ENCODE assay signal across 17 cellular contexts in genomic region chr2:221524158-221524557, GRCh38. TPM values are rescaled to one million over a fixed set of nuclear protein-coding genes. Genes with fewer than 3 reads are reported as not detected.
DNase-seq lines count a peak whose midpoint lies in the region; ATAC-seq, FAIRE-seq and TF ChIP-seq lines count a peak whose summit lies in the region.
"Had no signal": no experiment of that assay in that cellular context is flagged by ENCODE, and none has a peak within 500 bp of the region (broad histone marks: within the 10 kb centered on the region; RNA-seq: fewer than 3 reads in every experiment).

No MANE protein-coding gene starts in this region.

- no peaks in the 10 kb centered on the region for H4K20me1 ChIP-seq in H9 (ENCODE audit: control insufficient read depth, insufficient read depth, insufficient read length)
- no peaks in the 10 kb centered on the region for H4K20me1 ChIP-seq in keratinocyte (ENCODE audit: control insufficient read depth, extremely low read depth, insufficient read depth, low read length)
- no peaks in the 10 kb centered on the region for H4K20me1 ChIP-seq in mammary epithelial cell (ENCODE audit: insufficient read depth, low read length)

- H3K27me3 Mint-ChIP-seq in CD4-positive, alpha-beta T cell, result no peaks in the 10 kb centered on the region
- no peaks in the 10 kb centered on the region for H3K27me3 Mint-ChIP-seq in H9 (ENCODE audit: low read depth)
- H3K27me3 Mint-ChIP-seq: CD8-positive, alpha-beta memory T cell had no signal

- intact Hi-C loops in CD4-positive, alpha-beta T cell (cut with DNase I, micrococcal nuclease), result no loop called here
- intact Hi-C loops in mammary epithelial cell (cut with micrococcal nuclease), result no loop called here

- WGBS in H9 (ENCODE audit: extremely low coverage, insufficient read length, low lambda C conversion rate), result no CpG with 5 or more reads among the region's 6 CpGs
- 96% methylated on average over 6 of the region's 6 CpGs for WGBS in mammary epithelial cell (ENCODE audit: low coverage, missing lambda C conversion rate)

- no peak overlapping the region for H4K8ac ChIP-seq in H9 (replicated peaks; ENCODE audit: insufficient read length, low read depth, low read length)

- peak overlapping the region; percentile 31 for H3K27ac Mint-ChIP-seq in CD4-positive, alpha-beta T cell
- H3K27ac Mint-ChIP-seq in H9, result peak overlapping the region in 2 of 3 experiments; percentile 35 to 67; a peak in 3 of 7 replicates

- H3K56ac ChIP-seq in H9 (ENCODE audit: insufficient read length, low read depth, low read length), result no peak overlapping the region

- CTCF ChIA-PET in CD4-positive, alpha-beta T cell (lab: Charles Lee), result no interaction called here
- CTCF ChIA-PET in mammary epithelial cell (lab: Charles Lee; ENCODE audit: low non-redundant PET), result no interaction called here

- H3K4me3 ChIP-seq in keratinocyte (ENCODE audit: control insufficient read depth in 2 of 3, extremely low read depth in 1 of 3, insufficient read depth in 2 of 3, low read depth in 1 of 3, low read length in 3 of 3) (no peak overlapping the region), mammary epithelial cell (replicated peaks in 1 of 3; ENCODE audit: insufficient read depth in 1 of 3, low read depth in 2 of 3, low read length in 3 of 3) (no peak overlapping the region)
- H3K4me3 ChIP-seq: GM23248 had no signal

- no peaks in the 10 kb centered on the region for H3K9me1 ChIP-seq in keratinocyte (ENCODE audit: control insufficient read depth, extremely low read depth, insufficient read depth, low read length)

- in situ Hi-C loops in mammary epithelial cell (cut with MboI; ENCODE audit: low sequenced_read_pairs in 2 of 2), result no loop called here

- H3K18ac ChIP-seq in H9 (ENCODE audit: insufficient read length, low read depth, low read length), result no peak overlapping the region

- no peak for ATAC-seq in CD4-positive, alpha-beta T cell (ENCODE audit: poor library complexity)
- no peak for ATAC-seq in HG03280 (IDR thresholded peaks at IDR 0.05; ENCODE audit: unreplicated experiment)

- no TSS peak for BruUV-seq in mammary epithelial cell (replicated peaks; lab: Mats Ljungman, UMichigan)

- H3K4ac ChIP-seq in H9 (ENCODE audit: low read depth, low read length), result no peak overlapping the region

- H3K79me1 ChIP-seq in H9 (ENCODE audit: insufficient read depth, low read depth, low read length, poor library complexity, severe bottlenecking), result no peaks in the 10 kb centered on the region

- no peak overlapping the region for H2BK5ac ChIP-seq in H9 (ENCODE audit: insufficient read length, low read length)

- TF ChIP-seq CTCF in CD4-positive, alpha-beta T cell (IDR thresholded peaks at IDR 0.05), result no peak
- TF ChIP-seq CTCF in H9 (conservative IDR thresholded peaks at IDR 0.05) (no peak), keratinocyte (optimal IDR thresholded peaks at IDR 0.05 in 1 of 3, IDR thresholded peaks at IDR 0.05 in 1 of 3, conservative IDR thresholded peaks at IDR 0.05 in 1 of 3; ENCODE audit: extremely low read depth in 1 of 3, insufficient read depth in 2 of 3, low read length in 3 of 3) (no peak), mammary epithelial cell (conservative IDR thresholded peaks at IDR 0.05 in 1 of 2, IDR thresholded peaks at IDR 0.05 in 1 of 2; ENCODE audit: extremely low read depth in 1 of 2, insufficient read depth in 1 of 2, low read depth in 1 of 2, low read length in 2 of 2) (no peak)

- H3T11ph ChIP-seq in H9 (ENCODE audit: low read length), result no peak overlapping the region

- dilution Hi-C loops in keratinocyte (cut with MboI; ENCODE audit: extremely low pct_ligation_motif_present, low sequenced_read_pairs), result no loop called here
- dilution Hi-C loops in mammary epithelial cell (cut with HindIII; ENCODE audit: low sequenced_read_pairs), result no loop called here

- H3K4me1 Mint-ChIP-seq in CD4-positive, alpha-beta T cell (ENCODE audit: low read depth), result peaks cover 42% of the 10 kb centered on the region
- H3K4me1 Mint-ChIP-seq in H9, result peaks cover 30 to 50% of the 10 kb centered on the region in 2 experiments

- DNase-seq in CD4-positive, alpha-beta T cell, result no peak
- DNase-seq in H9, result no peak
- peak; percentile 48 for DNase-seq in NCI-H69 (lab: John Stamatoyannopoulos, UW)
- no peak for DNase-seq in keratinocyte (ENCODE audit: low read depth, low spot score)
- no peak for DNase-seq in AML-193 (lab: John Stamatoyannopoulos, UW)
- no peak for DNase-seq in NOMO-1 (lab: John Stamatoyannopoulos, UW; ENCODE audit: unreplicated experiment in 2 of 2)
- DNase-seq in mammary epithelial cell, result no peak
- DNase-seq: BE2C; Caco-2; CD8-positive, alpha-beta memory T cell; DND-41; GDM1; GM23248 had no signal

- no peak overlapping the region for H3K23ac ChIP-seq in H9 (ENCODE audit: insufficient read length, low read depth, low read length)

- H3K36me3 ChIP-seq in keratinocyte (ENCODE audit: control insufficient read depth in 2 of 2, extremely low read depth in 1 of 2, insufficient read depth in 2 of 2, low read length in 2 of 2), result no peaks in the 10 kb centered on the region
- H3K36me3 ChIP-seq in mammary epithelial cell (ENCODE audit: insufficient read depth, low read length), result no peaks in the 10 kb centered on the region
- H3K36me3 ChIP-seq: BE2C had no signal

- H3K27me3 ChIP-seq in CD4-positive, alpha-beta T cell (ENCODE audit: control insufficient read depth, insufficient read depth, low read length), result no peaks in the 10 kb centered on the region
- no peaks in the 10 kb centered on the region for H3K27me3 ChIP-seq in H9 (ENCODE audit: insufficient read depth, low read length)
- no peaks in the 10 kb centered on the region for H3K27me3 ChIP-seq in keratinocyte (ENCODE audit: control insufficient read depth, extremely low read depth, insufficient read depth, low read length)
- H3K27me3 ChIP-seq in mammary epithelial cell (ENCODE audit: insufficient read depth, low read length), result no peaks in the 10 kb centered on the region
- H3K27me3 ChIP-seq: BE2C had no signal

- peaks cover 6% of the 10 kb centered on the region; the same call in 1 of the 2 replicates for H3K4me1 ChIP-seq in H9 (ENCODE audit: insufficient read depth, low read length)
- peaks cover 6% of the 10 kb centered on the region for H3K4me1 ChIP-seq in keratinocyte (ENCODE audit: control insufficient read depth, extremely low read depth, insufficient read depth, low read length)
- H3K4me1 ChIP-seq in mammary epithelial cell (ENCODE audit: insufficient read depth, low read length), result no peaks in the 10 kb centered on the region
- H3K4me1 ChIP-seq: BE2C had no signal

- no peak overlapping the region for H2BK120ac ChIP-seq in H9 (ENCODE audit: low read depth, low read length, poor library complexity, severe bottlenecking)

- H3K4me2 ChIP-seq in H9 (ENCODE audit: insufficient read depth, insufficient read length, low read length) (no peak overlapping the region), keratinocyte (ENCODE audit: control insufficient read depth, extremely low read depth, insufficient read depth, low read depth, low read length) (no peak overlapping the region), mammary epithelial cell (ENCODE audit: insufficient read depth, low read depth, low read length) (no peak overlapping the region)

- peaks cover 16% of the 10 kb centered on the region for H3K36me3 Mint-ChIP-seq in CD4-positive, alpha-beta T cell (ENCODE audit: low read depth)
- no peaks in the 10 kb centered on the region for H3K36me3 Mint-ChIP-seq in H9 (ENCODE audit: insufficient read depth in 1 of 3, low read depth in 3 of 3)

- H2BK20ac ChIP-seq in H9 (ENCODE audit: low read depth, low read length, poor library complexity, severe bottlenecking), result no peak overlapping the region

- H3K9ac ChIP-seq in H9 (ENCODE audit: extremely low read depth, insufficient read length, low read length) (no peak overlapping the region), keratinocyte (ENCODE audit: control insufficient read depth, extremely low read depth, insufficient read depth, low read length) (no peak overlapping the region), mammary epithelial cell (ENCODE audit: insufficient read depth, low read length) (no peak overlapping the region)
- H3K9ac ChIP-seq: GM23248 had no signal

- POLR2A ChIA-PET in CD4-positive, alpha-beta T cell (lab: Charles Lee), result no interaction called here

- no peak overlapping the region for H2AFZ ChIP-seq in H9 (ENCODE audit: low read length)
- no peak overlapping the region for H2AFZ ChIP-seq in keratinocyte (ENCODE audit: control insufficient read depth, low read length)
- H2AFZ ChIP-seq in mammary epithelial cell (ENCODE audit: low read depth, low read length), result no peak overlapping the region
- H2AFZ ChIP-seq: GM23248 had no signal

- H3K9me3 ChIP-seq in CD4-positive, alpha-beta T cell (ENCODE audit: control insufficient read depth, low read length), result no peaks in the 10 kb centered on the region
- H3K9me3 ChIP-seq in H9 (ENCODE audit: control insufficient read depth, low read depth, low read length) (no peaks in the 10 kb centered on the region), keratinocyte (ENCODE audit: control insufficient read depth, low read depth, low read length) (no peaks in the 10 kb centered on the region), mammary epithelial cell (replicated peaks; ENCODE audit: insufficient read depth, low read length) (no peaks in the 10 kb centered on the region)
- H3K9me3 ChIP-seq: BE2C, Caco-2 had no signal

- no peak overlapping the region for H3K27ac ChIP-seq in CD4-positive, alpha-beta T cell (ENCODE audit: low read depth, low read length)
- no peak overlapping the region for H3K27ac ChIP-seq in H9 (ENCODE audit: insufficient read length, low read depth, low read length)
- H3K27ac ChIP-seq in keratinocyte (ENCODE audit: control insufficient read depth, insufficient read depth, low read length), result no peak overlapping the region
- no peak overlapping the region for H3K27ac ChIP-seq in mammary epithelial cell (ENCODE audit: insufficient read depth, low read depth, low read length)
- H3K27ac ChIP-seq: C4-2B, GM23248 had no signal

- H3K79me2 ChIP-seq in H9 (ENCODE audit: insufficient read depth, low read length), result no peaks in the 10 kb centered on the region
- H3K79me2 ChIP-seq in keratinocyte (ENCODE audit: control insufficient read depth, insufficient read depth, low read length), result no peaks in the 10 kb centered on the region
- no peaks in the 10 kb centered on the region for H3K79me2 ChIP-seq in mammary epithelial cell (ENCODE audit: insufficient read depth, low read length)

- no peak overlapping the region for H2BK15ac ChIP-seq in H9 (ENCODE audit: low read depth, low read length)

- H2AK5ac ChIP-seq in H9 (ENCODE audit: insufficient read length, low read length), result no peak overlapping the region

- no peak overlapping the region for H3K14ac ChIP-seq in H9 (ENCODE audit: insufficient read depth, low read length)

- no peaks in the 10 kb centered on the region for H3K9me3 Mint-ChIP-seq in CD4-positive, alpha-beta T cell
- H3K9me3 Mint-ChIP-seq in H9, result no peaks in the 10 kb centered on the region

- H4K5ac ChIP-seq in H9 (ENCODE audit: insufficient read length, low read depth, low read length), result no peak overlapping the region

- no peaks in the 10 kb centered on the region for H3K23me2 ChIP-seq in H9 (ENCODE audit: insufficient read length, low read depth, low read length, poor library complexity, severe bottlenecking)

- H4K91ac ChIP-seq in H9 (ENCODE audit: insufficient read length, low read depth, low read length), result no peak overlapping the region

- no peak overlapping the region for H2BK12ac ChIP-seq in H9 (ENCODE audit: insufficient read length, low read depth, low read length)

- no peak overlapping the region for H3K4me3 Mint-ChIP-seq in CD4-positive, alpha-beta T cell
- H3K4me3 Mint-ChIP-seq in H9, result no peak overlapping the region
- H3K4me3 Mint-ChIP-seq: CD8-positive, alpha-beta memory T cell had no signal

- peak; percentile 5 for FAIRE-seq in keratinocyte (lab: Jason Lieb, UNC)
- FAIRE-seq: A204.1, H54 had no signal

RNA-seq across cellular contexts. Expression of gene EPHA4, which starts 47.9 kb away (rescaled TPM):
- 10 to 100 TPM; 85.7 to 86.5 TPM for total RNA-seq in CD4-positive, alpha-beta T cell
- total RNA-seq in H9 (2021) (20.6 and 25.1 TPM in 2 replicates), mammary epithelial cell (10 to 100 TPM in 1 of 2 donors, 1 to 10 TPM in 1; 3.9 to 55.5 TPM)
- polyA plus RNA-seq in keratinocyte (6.5 to 20.2 TPM (median 9.0 TPM) in 3 replicates), mammary epithelial cell (2.0 TPM)
- 15.0 TPM for polyA plus RNA-seq in keratinocyte (2011; ENCODE audit: low read depth)
- 1.8 and 2.6 TPM in 2 replicates for polyA plus RNA-seq in keratinocyte (2011; cell fraction: cytosol; rRNA removed)
- 21.6 and 25.2 TPM in 2 replicates for polyA plus RNA-seq in keratinocyte (2011; cell fraction: nucleus; rRNA removed)
- polyA plus RNA-seq in keratinocyte (2012; ENCODE audit: low replicate concordance), result 3.9 and 7.1 TPM in 2 replicates
- polyA minus RNA-seq in keratinocyte (14.3 to 41.4 TPM (median 24.7 TPM) in 3 replicates), mammary epithelial cell (11.3 TPM)
- 5.8 TPM for polyA minus RNA-seq in keratinocyte (2011; cell fraction: cytosol; rRNA and poly(A)+ RNA removed)
- polyA minus RNA-seq in keratinocyte (2011; cell fraction: nucleus; rRNA and poly(A)+ RNA removed), result 24.0 and 44.6 TPM in 2 replicates
